ENCODE assay signal across 8 cellular contexts in genomic region chr10:31603245-31604087, GRCh38.
DNase-seq lines count a peak whose midpoint lies in the region; ATAC-seq and TF ChIP-seq lines count a peak whose summit lies in the region.

No MANE protein-coding gene starts in this region.

- CTCF ChIA-PET in BJ (lab: Yijun Ruan, JAX), result interaction anchor here (1.3 to 1.5 kb wide), 3 partner anchors 9 to 17 kb away, joined by 3 to 5 read pairs (median 4); no protein-coding TSS in a partner anchor

- peak overlapping the region; percentile 55 for H3K4me3 ChIP-seq in BJ (ENCODE audit: low read depth, low read length)
- peak overlapping the region; percentile 68 for H3K4me3 ChIP-seq in effector memory CD4-positive, alpha-beta T cell (ENCODE audit: insufficient read depth, low read depth, low read length, poor library complexity, severe bottlenecking)

- TF ChIP-seq CTCF in BJ (IDR thresholded peaks at IDR 0.05; ENCODE audit: insufficient read depth, low read depth, low read length), result 0 out of 2 replicates have a peak, but pooled peaks have one; percentile 6

- POLR2A ChIA-PET in BJ (lab: Charles Lee), result no interaction called here

- H3K27ac ChIP-seq in effector memory CD4-positive, alpha-beta T cell (ENCODE audit: insufficient read depth, low read length, poor library complexity, severe bottlenecking), result no peak overlapping the region

- H3K4me1 ChIP-seq in effector memory CD4-positive, alpha-beta T cell (ENCODE audit: control insufficient read depth, insufficient read depth, low read length, poor library complexity, severe bottlenecking), result peaks cover 8% of the 10 kb centered on the region

- no peaks in the 10 kb centered on the region for H3K9me3 ChIP-seq in effector memory CD4-positive, alpha-beta T cell (ENCODE audit: control insufficient read depth, low read length)

- H3K27me3 ChIP-seq in BJ (ENCODE audit: control insufficient read depth, insufficient read depth, low read length), result no peaks in the 10 kb centered on the region
- no peaks in the 10 kb centered on the region for H3K27me3 ChIP-seq in effector memory CD4-positive, alpha-beta T cell (replicated peaks; ENCODE audit: control insufficient read depth, insufficient read depth, low read length, poor library complexity, severe bottlenecking)

- H3K36me3 ChIP-seq in BJ (ENCODE audit: control insufficient read depth, insufficient read depth, low read length), result no peaks in the 10 kb centered on the region
- H3K36me3 ChIP-seq in effector memory CD4-positive, alpha-beta T cell (ENCODE audit: control insufficient read depth, insufficient read depth, low read length), result no peaks in the 10 kb centered on the region

- ATAC-seq in GM19351 (IDR thresholded peaks at IDR 0.05; ENCODE audit: unreplicated experiment), result peak; percentile 97
- peak; percentile 99 for ATAC-seq in HG03460 (IDR thresholded peaks at IDR 0.05; ENCODE audit: unreplicated experiment)

- peak; percentile 73 for DNase-seq in BJ (ENCODE audit: low read depth)
- DNase-seq in NCI-H69 (lab: John Stamatoyannopoulos, UW), result peak; percentile 96
- DNase-seq in activated CD8-positive, alpha-beta memory T cell treated with anti-CD3 and anti-CD28 coated beads for 4 hours (ENCODE audit: low read depth in 2 of 2), result peak; percentile 39 to 46
- DNase-seq in effector memory CD4-positive, alpha-beta T cell, result peak; percentile 43 to 61 (median 56)
- peak; percentile 91 for DNase-seq in medulla oblongata (ENCODE audit: extremely low spot score)
- DNase-seq in stimulated activated CD4-positive, alpha-beta T cell treated with anti-CD3 and anti-CD28 coated beads, TNF-alpha, amount 100 ng/mL, for 4 hours (ENCODE audit: low read depth in 3 of 3), result peak; percentile 42 to 61 (median 57)

Comparison
In these comparisons a context has a peak if more than half of its experiments do, and no peak if none do; other contexts are left out.
1. DNase-seq: peak in every context shown above with its lines; median percentile 96 in NCI-H69; 91 in medulla oblongata; 73 in BJ; 57 in stimulated activated CD4-positive, alpha-beta T cell treated with anti-CD3 and anti-CD28 coated beads, TNF-alpha, amount 100 ng/mL, for 4 hours; 56 in effector memory CD4-positive, alpha-beta T cell; 42 in activated CD8-positive, alpha-beta memory T cell treated with anti-CD3 and anti-CD28 coated beads for 4 hours.